In the genomic region with DNA sequence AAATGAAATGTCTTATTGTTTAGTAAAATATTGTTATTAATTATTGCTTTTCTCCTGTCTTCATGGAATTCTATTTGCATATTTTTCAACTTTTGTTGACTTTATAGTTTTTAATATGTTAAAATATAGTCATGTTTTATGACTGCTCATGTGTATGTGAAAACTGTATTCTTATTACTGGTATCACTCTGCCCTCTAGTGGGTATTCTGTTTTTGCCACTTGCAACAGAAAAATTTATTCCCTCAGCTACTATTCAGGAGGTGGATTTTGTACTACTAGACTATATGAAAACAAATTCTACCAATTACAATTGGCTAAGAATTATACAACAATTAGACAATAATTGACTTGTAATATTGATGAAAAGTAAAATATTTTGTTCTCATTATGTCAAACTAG, we compare ENCODE assay signal across 7 cellular contexts. TPM values are rescaled to one million over a fixed set of nuclear protein-coding genes. Genes with fewer than 3 reads are reported as not detected.
DNase-seq lines count a peak whose midpoint lies in the region; FAIRE-seq and TF ChIP-seq lines count a peak whose summit lies in the region.

No MANE protein-coding gene starts in this region.

- FAIRE-seq in GM12892 (lab: Jason Lieb, UNC), result peak; percentile 40
- no peak for FAIRE-seq in HTR-8/SVneo (lab: Jason Lieb, UNC)

- TF ChIP-seq POLR2A in GM12892 (IDR thresholded peaks at IDR 0.05; ENCODE audit: low read depth, low read length), result no peak

- DNase-seq in GM12892 (ENCODE audit: insufficient read length) (no peak), HTR-8/SVneo (ENCODE audit: insufficient read length, low spot score) (peak; percentile 5), SK-N-DZ (ENCODE audit: low spot score) (peak; percentile 22), iPS-NIHi7 (ENCODE audit: extremely low spot score) (peak; percentile 5), 8988T (no peak), activated gamma-delta T cell (lab: John Stamatoyannopoulos, UW) (no peak)
- no peak for DNase-seq in activated CD4-positive, alpha-beta T cell treated with anti-CD3 and anti-CD28 coated beads, Interleukin-2, amount 50 U/mL, for 48 hours

RNA-seq across cellular contexts. Expression of a gene that starts 45.0 kb away (rescaled TPM):
- polyA plus RNA-seq in GM12892 (2012; ENCODE audit: missing spikeins), result not detected
- polyA plus RNA-seq in SK-N-DZ (2014; cell fraction: cytosol; rRNA removed), result not detected in 2 replicates
- polyA plus RNA-seq in SK-N-DZ (2014; cell fraction: nucleus; rRNA removed), result not detected in 2 replicates

RNA-seq across cellular contexts. Expression of a gene that starts 58.9 kb away (rescaled TPM):
- not detected for polyA plus RNA-seq in GM12892 (2012; ENCODE audit: missing spikeins)
- polyA plus RNA-seq in SK-N-DZ (2014; cell fraction: cytosol; rRNA removed), result not detected in 2 replicates
- polyA plus RNA-seq in SK-N-DZ (2014; cell fraction: nucleus; rRNA removed), result not detected in 2 replicates

Comparison
In these comparisons a context has a peak if more than half of its experiments do, and no peak if none do; other contexts are left out.
1. DNase-seq: peak in HTR-8/SVneo (single experiment), SK-N-DZ (single experiment) and iPS-NIHi7 (single experiment); none in GM12892 (single experiment), 8988T (single experiment), activated gamma-delta T cell (single experiment) and activated CD4-positive, alpha-beta T cell treated with anti-CD3 and anti-CD28 coated beads, Interleukin-2, amount 50 U/mL, for 48 hours (0 of 2).